In genomic region chr2:10399358-10399757, GRCh38 we compare ENCODE assay signal across 19 cellular contexts. TPM values are rescaled to one million over a fixed set of nuclear protein-coding genes. Genes with fewer than 3 reads are reported as not detected.
A peak's percentile ranks its signal among the peaks of the same experiment; 100 is the strongest.
DNase-seq lines count a peak whose midpoint lies in the region; ATAC-seq and TF ChIP-seq lines count a peak whose summit lies in the region.
"Had no signal": no experiment of that assay in that cellular context is flagged by ENCODE, and none has a peak within 500 bp of the region (broad histone marks: within the 10 kb centered on the region; RNA-seq: fewer than 3 reads in every experiment).

No MANE protein-coding gene starts in this region.

- peaks cover 24 to 61% (median 36%) of the 10 kb centered on the region in 11 experiments; a peak in 21 of 22 replicates for H4K20me1 ChIP-seq in BLaER1 treated with 17β-estradiol and CSF1 and Interleukin-3, amounts not matched to agents 10 nM and 100 nM

- H3K27me3 Mint-ChIP-seq in activated CD4-positive, alpha-beta T cell treated with anti-CD3 and anti-CD28 coated beads for 36 hours = no peaks in the 10 kb centered on the region
- no peaks in the 10 kb centered on the region for H3K27me3 Mint-ChIP-seq in activated T-helper 2 cell treated with anti-CD3 and anti-CD28 coated beads, Interferon-gamma antibody, Interleukin-2, Interleukin-4, amounts not matched to agents 10 μg/mL and 5 μg/mL and 100 μg/mL, durations not matched to agents 14 hours and 24 hours and 36 hours (ENCODE audit: low read depth)

- H3K36me3 Mint-ChIP-seq in activated CD4-positive, alpha-beta T cell treated with anti-CD3 and anti-CD28 coated beads for 36 hours (ENCODE audit: low read depth) = peaks cover 38% of the 10 kb centered on the region
- peaks cover 51% of the 10 kb centered on the region for H3K36me3 Mint-ChIP-seq in activated T-helper 2 cell treated with anti-CD3 and anti-CD28 coated beads, Interferon-gamma antibody, Interleukin-2, Interleukin-4, amounts not matched to agents 10 μg/mL and 5 μg/mL and 100 μg/mL, durations not matched to agents 14 hours and 24 hours and 36 hours (ENCODE audit: low read depth)

- no peak for ATAC-seq in activated CD4-positive, alpha-beta T cell treated with anti-CD3 and anti-CD28 coated beads for 36 hours
- ATAC-seq in GM18870 (IDR thresholded peaks at IDR 0.05; ENCODE audit: unreplicated experiment) (no peak), HG03439 (IDR thresholded peaks at IDR 0.05; ENCODE audit: unreplicated experiment) (no peak)

- 0 out of 20 replicates have a peak overlapping the region, but pooled peaks of 1 of the 10 experiments have one; percentile 13 for H3K4me3 ChIP-seq in BLaER1 treated with 17β-estradiol and CSF1 and Interleukin-3, amounts not matched to agents 10 nM and 100 nM
- H3K4me3 ChIP-seq in neutrophil (ENCODE audit: low read depth in 1 of 2, low read length in 1 of 2) (no peak overlapping the region), SJCRH30 (no peak overlapping the region)
- H3K4me3 ChIP-seq: dorsolateral prefrontal cortex, thyroid gland had no signal

- intact Hi-C loops in activated CD4-positive, alpha-beta T cell treated with anti-CD3 and anti-CD28 coated beads for 36 hours (cut with DNase I, micrococcal nuclease) = no loop called here
- intact Hi-C loops in activated T-helper 2 cell treated with anti-CD3 and anti-CD28 coated beads, Interferon-gamma antibody, Interleukin-2, Interleukin-4, amounts not matched to agents 10 μg/mL and 5 μg/mL and 100 μg/mL, durations not matched to agents 14 hours and 24 hours and 36 hours (cut with micrococcal nuclease) = no loop called here

- H3K9me3 Mint-ChIP-seq in activated CD4-positive, alpha-beta T cell treated with anti-CD3 and anti-CD28 coated beads for 36 hours (ENCODE audit: low read depth) = no peaks in the 10 kb centered on the region
- no peaks in the 10 kb centered on the region for H3K9me3 Mint-ChIP-seq in activated T-helper 2 cell treated with anti-CD3 and anti-CD28 coated beads, Interferon-gamma antibody, Interleukin-2, Interleukin-4, amounts not matched to agents 10 μg/mL and 5 μg/mL and 100 μg/mL, durations not matched to agents 14 hours and 24 hours and 36 hours
- H3K9me3 Mint-ChIP-seq: nephron had no signal

- POLR2A ChIA-PET in activated CD4-positive, alpha-beta T cell treated with anti-CD3 and anti-CD28 coated beads for 36 hours (lab: Charles Lee) = no interaction called here

- H3K27ac ChIP-seq in BLaER1 treated with 17β-estradiol and CSF1 and Interleukin-3, amounts not matched to agents 10 nM and 100 nM = peak overlapping the region; percentile 60 to 91 (median 81); a peak in 20 of 22 replicates
- H3K27ac ChIP-seq in neutrophil = peak overlapping the region; percentile 75
- H3K27ac ChIP-seq in SJCRH30 = no peak overlapping the region

- H3K4me3 Mint-ChIP-seq in activated CD4-positive, alpha-beta T cell treated with anti-CD3 and anti-CD28 coated beads for 36 hours = no peak overlapping the region
- no peak overlapping the region for H3K4me3 Mint-ChIP-seq in activated T-helper 2 cell treated with anti-CD3 and anti-CD28 coated beads, Interferon-gamma antibody, Interleukin-2, Interleukin-4, amounts not matched to agents 10 μg/mL and 5 μg/mL and 100 μg/mL, durations not matched to agents 14 hours and 24 hours and 36 hours (ENCODE audit: low read depth)
- H3K4me3 Mint-ChIP-seq: nephron had no signal

- TF ChIP-seq CTCF in neutrophil (IDR thresholded peaks at IDR 0.05) = no peak

- no peaks in the 10 kb centered on the region for H3K27me3 ChIP-seq in BLaER1 treated with 17β-estradiol and CSF1 and Interleukin-3, amounts not matched to agents 10 nM and 100 nM
- H3K27me3 ChIP-seq in neutrophil = no peaks in the 10 kb centered on the region
- H3K27me3 ChIP-seq in SJCRH30 = no peaks in the 10 kb centered on the region
- H3K27me3 ChIP-seq: dorsolateral prefrontal cortex, thyroid gland had no signal

- H3K9me3 ChIP-seq in BLaER1 treated with 17β-estradiol and CSF1 and Interleukin-3, amounts not matched to agents 10 nM and 100 nM (replicated peaks in 1 of 11) = peaks cover 0 to 7% (median 0%) of the 10 kb centered on the region in 11 experiments; a peak in 3 of 22 replicates
- H3K9me3 ChIP-seq in neutrophil (no peaks in the 10 kb centered on the region), SJCRH30 (replicated peaks) (no peaks in the 10 kb centered on the region)
- H3K9me3 ChIP-seq: SK-N-SH, thyroid gland had no signal

- peak overlapping the region in 6 of 11 experiments; percentile 51 to 73 (median 71); a peak in 6 of 22 replicates for H3K9ac ChIP-seq in BLaER1 treated with 17β-estradiol and CSF1 and Interleukin-3, amounts not matched to agents 10 nM and 100 nM
- H3K9ac ChIP-seq: SK-N-SH had no signal

- peaks cover 84 to 97% (median 94%) of the 10 kb centered on the region in 10 experiments for H3K4me1 ChIP-seq in BLaER1 treated with 17β-estradiol and CSF1 and Interleukin-3, amounts not matched to agents 10 nM and 100 nM
- H3K4me1 ChIP-seq in neutrophil (ENCODE audit: control insufficient read depth in 1 of 2, insufficient read depth in 1 of 2, low read depth in 1 of 2, low read length in 1 of 2) (peaks cover 32 to 41% of the 10 kb centered on the region in 2 experiments), SJCRH30 (no peaks in the 10 kb centered on the region)

- peak overlapping the region in 8 of 11 experiments; percentile 90 to 98 (median 95); a peak in 16 of 22 replicates for H3K4me2 ChIP-seq in BLaER1 treated with 17β-estradiol and CSF1 and Interleukin-3, amounts not matched to agents 10 nM and 100 nM
- H3K4me2 ChIP-seq: SK-N-SH had no signal

- CTCF ChIA-PET in activated CD4-positive, alpha-beta T cell treated with anti-CD3 and anti-CD28 coated beads for 36 hours (lab: Charles Lee) = no interaction called here

- H3K36me3 ChIP-seq in BLaER1 treated with 17β-estradiol and CSF1 and Interleukin-3, amounts not matched to agents 10 nM and 100 nM = peaks cover 5 to 27% (median 11%) of the 10 kb centered on the region in 11 experiments; a peak in 18 of 22 replicates
- H3K36me3 ChIP-seq in neutrophil (peaks cover 5% of the 10 kb centered on the region), SJCRH30 (no peaks in the 10 kb centered on the region)
- H3K36me3 ChIP-seq: thyroid gland had no signal

- H3K27ac Mint-ChIP-seq in activated CD4-positive, alpha-beta T cell treated with anti-CD3 and anti-CD28 coated beads for 36 hours = peak overlapping the region; percentile 86
- peak overlapping the region; percentile 64 for H3K27ac Mint-ChIP-seq in activated T-helper 2 cell treated with anti-CD3 and anti-CD28 coated beads, Interferon-gamma antibody, Interleukin-2, Interleukin-4, amounts not matched to agents 10 μg/mL and 5 μg/mL and 100 μg/mL, durations not matched to agents 14 hours and 24 hours and 36 hours
- H3K27ac Mint-ChIP-seq: nephron had no signal

- H3K4me1 Mint-ChIP-seq in activated CD4-positive, alpha-beta T cell treated with anti-CD3 and anti-CD28 coated beads for 36 hours = peaks cover 48% of the 10 kb centered on the region
- peaks cover 33% of the 10 kb centered on the region for H3K4me1 Mint-ChIP-seq in activated T-helper 2 cell treated with anti-CD3 and anti-CD28 coated beads, Interferon-gamma antibody, Interleukin-2, Interleukin-4, amounts not matched to agents 10 μg/mL and 5 μg/mL and 100 μg/mL, durations not matched to agents 14 hours and 24 hours and 36 hours (ENCODE audit: low read depth)
- H3K4me1 Mint-ChIP-seq: nephron had no signal

- DNase-seq in activated CD4-positive, alpha-beta T cell treated with anti-CD3 and anti-CD28 coated beads for 36 hours = no peak
- DNase-seq in activated CD4-positive, alpha-beta T cell treated with anti-CD3 and anti-CD28 coated beads for 1 hour = no peak
- DNase-seq in activated T-helper 2 cell treated with anti-CD3 and anti-CD28 coated beads, Interferon-gamma antibody, Interleukin-2, Interleukin-4, amounts not matched to agents 10 μg/mL and 5 μg/mL and 100 μg/mL, durations not matched to agents 14 hours and 24 hours and 36 hours (ENCODE audit: low spot score) = no peak
- no peak for DNase-seq in SJCRH30
- DNase-seq: activated CD8-positive, alpha-beta memory T cell treated with anti-CD3 and anti-CD28 coated beads, Interleukin-2, amount 50 U/mL, for 4 hours; dorsolateral prefrontal cortex; KBM-7; left cardiac atrium; MM.1S; NCI-H1436 treated with DMSO at 0.1 percent for 48 hours; NCI-H524; posterior cingulate gyrus; SK-N-SH; thyroid gland had no signal

RNA-seq across cellular contexts. Expression of gene ODC1, which starts 48.8 kb away (rescaled TPM):
- 100 to 1,000 TPM; 158 to 170 TPM for total RNA-seq in activated CD4-positive, alpha-beta T cell treated with anti-CD3 and anti-CD28 coated beads for 36 hours
- total RNA-seq in activated T-helper 2 cell treated with anti-CD3 and anti-CD28 coated beads, Interferon-gamma antibody, Interleukin-2, Interleukin-4, amounts not matched to agents 10 μg/mL and 5 μg/mL and 100 μg/mL, durations not matched to agents 14 hours and 24 hours and 36 hours = 161 and 164 TPM in 2 replicates
- 362 and 380 TPM in 2 replicates for total RNA-seq in SJCRH30 (2014; rRNA removed; shearing (Covaris generic))
